In genomic region chr22:42697542-42698013, GRCh38 we compare ENCODE assay signal across 11 cellular contexts. TPM values are rescaled to one million over a fixed set of nuclear protein-coding genes. Genes with fewer than 3 reads are reported as not detected.
DNase-seq lines count a peak whose midpoint lies in the region; TF ChIP-seq lines count a peak whose summit lies in the region.
"Had no signal": no experiment of that assay in that cellular context is flagged by ENCODE, and none has a peak within 500 bp of the region (broad histone marks: within the 10 kb centered on the region; RNA-seq: fewer than 3 reads in every experiment).

No MANE protein-coding gene starts in this region.

- peak overlapping the region; percentile 89 to 98 for H3K27ac ChIP-seq in right atrium auricular region

- H3K4me3 ChIP-seq in right atrium auricular region (no peak overlapping the region), skeletal muscle cell (ENCODE audit: low read depth, low read length) (no peak overlapping the region)

- peaks cover 0 to 73% of the 10 kb centered on the region in 2 donors for H3K4me1 ChIP-seq in right atrium auricular region

- DNase-seq in HCEC 1CT (peak; percentile 76), astrocyte of the hippocampus (ENCODE audit: low read depth, low spot score) (peak; percentile 78), right atrium auricular region (ENCODE audit: low spot score) (peak; percentile 92), skeletal muscle cell (ENCODE audit: low read depth) (peak; percentile 49), NCI-H2171 treated with DMSO at 0.1 percent for 48 hours (lab: John Stamatoyannopoulos, UW) (no peak), DMS114 treated with DMSO at 0.1 percent for 48 hours (lab: John Stamatoyannopoulos, UW; ENCODE audit: unreplicated experiment) (no peak), GOT3 (lab: John Stamatoyannopoulos, UW) (no peak)
- no peak for DNase-seq in activated CD4-positive, alpha-beta T cell treated with anti-CD3 and anti-CD28 coated beads, Interleukin-2, amount 50 U/mL, for 4 hours
- DNase-seq: cortex of kidney, NCI-H2029 had no signal

- no peaks in the 10 kb centered on the region for H3K9me3 ChIP-seq in right atrium auricular region

- TF ChIP-seq CTCF in right atrium auricular region (IDR thresholded peaks at IDR 0.05), result no peak

- peaks cover 27% of the 10 kb centered on the region for H3K36me3 ChIP-seq in right atrium auricular region

- H3K27me3 ChIP-seq in right atrium auricular region, result no peaks in the 10 kb centered on the region

RNA-seq across cellular contexts. Expression of gene A4GALT, which starts 23.1 kb away (rescaled TPM):
- total RNA-seq in right atrium auricular region, result 10 to 100 TPM; 40.8 to 78.6 TPM

RNA-seq across cellular contexts. Expression of gene CYB5R3, which starts 48.4 kb away (rescaled TPM):
- total RNA-seq in right atrium auricular region, result 100 to 1,000 TPM; 265 to 288 TPM

RNA-seq across cellular contexts. Expression of gene ATP5MGL, which starts 57.2 kb away (rescaled TPM):
- not detected for total RNA-seq in right atrium auricular region
- total RNA-seq: G401 had no signal

Comparison
In these comparisons a context has a peak if more than half of its experiments do, and no peak if none do; other contexts are left out.
1. DNase-seq: peak in HCEC 1CT (single experiment), astrocyte of the hippocampus (single experiment), right atrium auricular region (single experiment) and skeletal muscle cell (single experiment); none in NCI-H2171 treated with DMSO at 0.1 percent for 48 hours (single experiment), DMS114 treated with DMSO at 0.1 percent for 48 hours (single experiment), activated CD4-positive, alpha-beta T cell treated with anti-CD3 and anti-CD28 coated beads, Interleukin-2, amount 50 U/mL, for 4 hours (0 of 2) and GOT3 (single experiment).